In the genomic region with DNA sequence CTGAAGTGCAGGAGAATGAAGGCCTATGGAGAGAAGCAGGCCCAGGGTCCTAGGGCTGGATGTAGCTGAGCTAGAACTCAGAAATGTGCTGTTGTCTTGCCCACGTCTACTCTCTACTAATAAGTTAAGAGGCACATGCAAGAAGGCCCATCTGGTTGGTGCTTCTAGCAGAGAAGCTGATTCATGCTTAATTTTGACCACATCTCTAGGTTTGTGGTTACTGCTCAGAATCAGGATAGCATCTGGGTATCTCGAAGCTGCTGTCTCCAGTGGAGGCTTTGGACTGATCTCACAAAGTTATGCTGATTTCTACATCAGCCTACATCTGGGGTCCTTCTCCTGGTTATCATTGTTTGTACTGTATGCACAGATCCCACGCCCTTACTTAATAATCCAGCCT, we compare ENCODE assay signal across 1 cellular context.
TF ChIP-seq lines count a peak whose summit lies in the region.

No MANE protein-coding gene starts in this region.

TF ChIP-seq in SK-N-SH, 30 proteins besides CTCF, POLR2A, EP300 and RAD21 (continued from another document):
- TF ChIP-seq, protein P1, sequence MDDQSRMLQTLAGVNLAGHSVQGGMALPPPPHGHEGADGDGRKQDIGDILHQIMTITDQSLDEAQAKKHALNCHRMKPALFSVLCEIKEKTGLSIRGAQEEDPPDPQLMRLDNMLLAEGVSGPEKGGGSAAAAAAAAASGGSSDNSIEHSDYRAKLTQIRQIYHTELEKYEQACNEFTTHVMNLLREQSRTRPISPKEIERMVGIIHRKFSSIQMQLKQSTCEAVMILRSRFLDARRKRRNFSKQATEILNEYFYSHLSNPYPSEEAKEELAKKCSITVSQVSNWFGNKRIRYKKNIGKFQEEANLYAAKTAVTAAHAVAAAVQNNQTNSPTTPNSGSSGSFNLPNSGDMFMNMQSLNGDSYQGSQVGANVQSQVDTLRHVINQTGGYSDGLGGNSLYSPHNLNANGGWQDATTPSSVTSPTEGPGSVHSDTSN (IDR thresholded peaks at IDR 0.05): no peak
- TF ChIP-seq YY1 (IDR thresholded peaks at IDR 0.05; ENCODE audit: low read depth): no peak
